38 cellular contexts compared by ENCODE assay signal in the genomic region with DNA sequence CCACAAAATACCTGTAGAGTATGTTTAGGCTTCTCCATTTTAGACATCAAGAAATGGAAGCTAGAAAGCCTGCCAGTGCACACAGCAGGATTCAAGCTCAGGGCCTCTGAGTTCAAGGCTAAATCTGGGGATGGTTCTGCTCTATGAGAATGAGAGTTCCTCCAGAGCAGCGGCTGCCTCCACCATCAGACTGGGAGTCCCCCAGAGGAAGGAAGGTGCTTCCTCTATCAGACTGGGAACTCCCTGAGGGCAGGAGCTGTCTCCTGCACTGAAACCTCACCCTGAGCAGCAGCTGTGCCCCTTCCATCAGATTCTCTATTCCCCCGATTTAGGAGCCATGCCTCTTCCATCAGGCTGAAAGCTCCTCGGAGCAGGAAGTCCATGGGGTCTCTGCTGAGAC. TPM values are rescaled to one million over a fixed set of nuclear protein-coding genes. Genes with fewer than 3 reads are reported as not detected.
"Had no signal": no experiment of that assay in that cellular context is flagged by ENCODE, and none has a peak within 500 bp of the region (broad histone marks: within the 10 kb centered on the region; RNA-seq: fewer than 3 reads in every experiment).

No MANE protein-coding gene starts in this region.

- H3K36me3 ChIP-seq: adrenal gland, brain microvascular endothelial cell, breast epithelium had no signal

- H3K27me3 ChIP-seq: adrenal gland, body of pancreas, breast epithelium had no signal

- DNase-seq: activated B cell treated with CpG ODN at 0.5 μM for 24 hours; activated CD4-positive, alpha-beta memory T cell treated with anti-CD3 and anti-CD28 coated beads for 36 hours; activated CD4-positive, alpha-beta T cell treated with anti-CD3 and anti-CD28 coated beads for 4 hours; activated CD4-positive, alpha-beta T cell treated with anti-CD3 and anti-CD28 coated beads, Interleukin-2, amount 10 ng/mL, durations not matched to agents 24 days and 14 days; activated CD4-positive, alpha-beta T cell treated with anti-CD3 and anti-CD28 coated beads, Interleukin-2, amount 50 U/mL, for 1 hour; activated CD4-positive, alpha-beta T cell treated with anti-CD3 and anti-CD28 coated beads, Interleukin-2, amount 50 U/mL, for 4 hours; activated CD4-positive, CD25-positive, alpha-beta regulatory T cell treated with anti-CD3 and anti-CD28 coated beads, Interleukin-2, amount 50 U/mL, for 72 hours; activated CD8-positive, alpha-beta memory T cell treated with anti-CD3 and anti-CD28 coated beads, Interleukin-2, amount 50 U/mL, for 4 hours; activated CD8-positive, alpha-beta T cell treated with anti-CD3 and anti-CD28 coated beads for 36 hours; activated effector memory CD4-positive, alpha-beta T cell treated with anti-CD3 and anti-CD28 coated beads, Interleukin-2, amount 50 U/mL, for 16 hours; activated gamma-delta T cell treated with Interleukin-2 at 50 U/mL for 16 hours; activated naive CD4-positive, alpha-beta T cell; activated naive CD4-positive, alpha-beta T cell treated with anti-CD3 and anti-CD28 coated beads for 36 hours; activated naive CD4-positive, alpha-beta T cell treated with anti-CD3 and anti-CD28 coated beads, Interleukin-2, amount 50 U/mL, for 16 hours; activated naive CD8-positive, alpha-beta T cell treated with anti-CD3 and anti-CD28 coated beads for 36 hours; activated T-cell treated with anti-CD3 and anti-CD28 coated beads for 4 hours; activated T-cell treated with anti-CD3 and anti-CD28 coated beads, Interleukin-2, amount 50 U/mL, for 1 hour; activated T-cell treated with anti-CD3 and anti-CD28 coated beads, Interleukin-2, amount 50 U/mL, for 4 hours; activated T-cell treated with anti-CD3 and anti-CD28 coated beads, Interleukin-2, amount 50 U/mL, for 72 hours; adrenal gland; amniotic stem cell; body of pancreas; brain microvascular endothelial cell; central memory CD4-positive, alpha-beta T cell; T-helper 1 cell; T-helper 2 cell; T-helper 9 cell had no signal

- H3K4me3 ChIP-seq: adrenal gland, body of pancreas, breast epithelium had no signal

- H3K27ac ChIP-seq: adrenal gland, body of pancreas, brain microvascular endothelial cell, breast epithelium, VCaP had no signal

- H3K27me3 Mint-ChIP-seq: activated B cell treated with CpG ODN at 0.5 μM for 24 hours had no signal

- H3K27ac Mint-ChIP-seq: activated B cell treated with CpG ODN at 0.5 μM for 24 hours; activated CD4-positive, alpha-beta memory T cell treated with anti-CD3 and anti-CD28 coated beads for 36 hours; activated CD4-positive, alpha-beta T cell treated with anti-CD3 and anti-CD28 coated beads, Interleukin-2, amount 10 ng/mL, durations not matched to agents 24 days and 14 days; activated CD8-positive, alpha-beta T cell treated with anti-CD3 and anti-CD28 coated beads for 36 hours; activated naive CD4-positive, alpha-beta T cell treated with anti-CD3 and anti-CD28 coated beads for 36 hours; activated naive CD8-positive, alpha-beta T cell treated with anti-CD3 and anti-CD28 coated beads for 36 hours; activated T-cell treated with anti-CD3 and anti-CD28 coated beads, Interleukin-2, amount 50 U/mL, for 72 hours; activated T-helper 1 cell treated with anti-CD3 and anti-CD28 coated beads, Interleukin-12 subunit alpha, Interleukin-12 subunit beta, Interleukin-2, Interleukin-4 antibody, amounts not matched to agents 30 ng/mL and 10 ng/mL and 1 ng/mL, durations not matched to agents 14 hours and 24 hours and 36 hours; activated T-helper 17 cell treated with anti-CD3 and anti-CD28 coated beads, Interleukin-2, amount 50 U/mL, for 72 hours; T-helper 1 cell treated with Interleukin-12 subunit alpha and Interleukin-12 subunit beta and Interleukin-4 antibody, amounts not matched to agents 30 μg/mL and 1 μg/mL, for 36 hours; T-helper 2 cell treated with Interferon-gamma antibody and Interleukin-4, amounts not matched to agents 5 μg/mL and 100 μg/mL, for 36 hours had no signal

- ATAC-seq: activated CD8-positive, alpha-beta T cell treated with anti-CD3 and anti-CD28 coated beads for 36 hours; activated naive CD4-positive, alpha-beta T cell treated with anti-CD3 and anti-CD28 coated beads, Interleukin-2, amount 50 U/mL, for 72 hours; activated T-cell treated with anti-CD3 and anti-CD28 coated beads, Interleukin-2, amount 50 U/mL, for 4 hours; activated T-cell treated with anti-CD3 and anti-CD28 coated beads, Interleukin-2, amount 50 U/mL, for 72 hours; activated T-helper 17 cell treated with anti-CD3 and anti-CD28 coated beads, Interleukin-2, amount 50 U/mL, for 72 hours; body of pancreas had no signal

- H3K4me1 Mint-ChIP-seq: activated CD4-positive, alpha-beta T cell treated with anti-CD3 and anti-CD28 coated beads, Interleukin-2, amount 10 ng/mL, durations not matched to agents 24 days and 14 days; activated naive CD8-positive, alpha-beta T cell treated with anti-CD3 and anti-CD28 coated beads for 36 hours; activated T-helper 17 cell treated with anti-CD3 and anti-CD28 coated beads, Interleukin-2, amount 50 U/mL, for 72 hours had no signal

- H3K4me3 Mint-ChIP-seq: activated B cell treated with CpG ODN at 0.5 μM for 24 hours; activated CD4-positive, alpha-beta memory T cell treated with anti-CD3 and anti-CD28 coated beads for 36 hours; activated CD4-positive, alpha-beta T cell treated with anti-CD3 and anti-CD28 coated beads, Interleukin-2, amount 10 ng/mL, durations not matched to agents 24 days and 14 days; activated CD8-positive, alpha-beta T cell treated with anti-CD3 and anti-CD28 coated beads for 36 hours; activated naive CD4-positive, alpha-beta T cell treated with anti-CD3 and anti-CD28 coated beads for 36 hours; activated naive CD8-positive, alpha-beta T cell treated with anti-CD3 and anti-CD28 coated beads for 36 hours; activated T-cell treated with anti-CD3 and anti-CD28 coated beads, Interleukin-2, amount 50 U/mL, for 4 hours; activated T-cell treated with anti-CD3 and anti-CD28 coated beads, Interleukin-2, amount 50 U/mL, for 72 hours; activated T-helper 1 cell treated with anti-CD3 and anti-CD28 coated beads, Interleukin-12 subunit alpha, Interleukin-12 subunit beta, Interleukin-2, Interleukin-4 antibody, amounts not matched to agents 30 ng/mL and 10 ng/mL and 1 ng/mL, durations not matched to agents 14 hours and 24 hours and 36 hours; activated T-helper 17 cell treated with anti-CD3 and anti-CD28 coated beads, Interleukin-2, amount 50 U/mL, for 72 hours; T-helper 1 cell treated with Interleukin-12 subunit alpha and Interleukin-12 subunit beta and Interleukin-4 antibody, amounts not matched to agents 30 μg/mL and 1 μg/mL, for 36 hours; T-helper 2 cell treated with Interferon-gamma antibody and Interleukin-4, amounts not matched to agents 5 μg/mL and 100 μg/mL, for 36 hours had no signal

- H3K9me3 ChIP-seq: adrenal gland, body of pancreas, breast epithelium had no signal

- H3K9me3 Mint-ChIP-seq: activated B cell treated with CpG ODN at 0.5 μM for 24 hours; activated CD4-positive, alpha-beta memory T cell treated with anti-CD3 and anti-CD28 coated beads for 36 hours; activated CD4-positive, alpha-beta T cell treated with anti-CD3 and anti-CD28 coated beads, Interleukin-2, amount 10 ng/mL, durations not matched to agents 24 days and 14 days; activated CD8-positive, alpha-beta T cell treated with anti-CD3 and anti-CD28 coated beads for 36 hours; activated naive CD4-positive, alpha-beta T cell treated with anti-CD3 and anti-CD28 coated beads for 36 hours; activated naive CD4-positive, alpha-beta T cell treated with anti-CD3 and anti-CD28 coated beads, Interleukin-2, amount 50 U/mL, for 72 hours; activated naive CD8-positive, alpha-beta T cell treated with anti-CD3 and anti-CD28 coated beads for 36 hours; activated T-cell treated with anti-CD3 and anti-CD28 coated beads, Interleukin-2, amount 50 U/mL, for 4 hours; activated T-cell treated with anti-CD3 and anti-CD28 coated beads, Interleukin-2, amount 50 U/mL, for 72 hours; activated T-helper 1 cell treated with anti-CD3 and anti-CD28 coated beads, Interleukin-12 subunit alpha, Interleukin-12 subunit beta, Interleukin-2, Interleukin-4 antibody, amounts not matched to agents 30 ng/mL and 10 ng/mL and 1 ng/mL, durations not matched to agents 14 hours and 24 hours and 36 hours; activated T-helper 17 cell treated with anti-CD3 and anti-CD28 coated beads, Interleukin-2, amount 50 U/mL, for 72 hours; T-helper 1 cell treated with Interleukin-12 subunit alpha and Interleukin-12 subunit beta and Interleukin-4 antibody, amounts not matched to agents 30 μg/mL and 1 μg/mL, for 36 hours; T-helper 2 cell treated with Interferon-gamma antibody and Interleukin-4, amounts not matched to agents 5 μg/mL and 100 μg/mL, for 36 hours had no signal

- H3K36me3 Mint-ChIP-seq: activated CD4-positive, alpha-beta memory T cell treated with anti-CD3 and anti-CD28 coated beads for 36 hours; activated naive CD4-positive, alpha-beta T cell treated with anti-CD3 and anti-CD28 coated beads, Interleukin-2, amount 50 U/mL, for 72 hours; activated naive CD8-positive, alpha-beta T cell treated with anti-CD3 and anti-CD28 coated beads for 36 hours had no signal

- H3K4me1 ChIP-seq: adrenal gland, body of pancreas, breast epithelium had no signal

RNA-seq across cellular contexts. Expression of gene PLA2G5, which starts 20.1 kb away (rescaled TPM):
- total RNA-seq: activated B cell treated with CpG ODN at 0.5 μM for 24 hours; activated CD4-positive, alpha-beta memory T cell treated with anti-CD3 and anti-CD28 coated beads for 36 hours; activated CD4-positive, alpha-beta T cell treated with anti-CD3 and anti-CD28 coated beads, Interleukin-2, amount 10 ng/mL, durations not matched to agents 24 days and 14 days; activated CD8-positive, alpha-beta memory T cell treated with anti-CD3 and anti-CD28 coated beads for 36 hours; activated CD8-positive, alpha-beta T cell treated with anti-CD3 and anti-CD28 coated beads for 36 hours; activated naive CD4-positive, alpha-beta T cell treated with anti-CD3 and anti-CD28 coated beads for 36 hours; activated naive CD4-positive, alpha-beta T cell treated with anti-CD3 and anti-CD28 coated beads, Interleukin-2, amount 50 U/mL, for 72 hours; activated naive CD8-positive, alpha-beta T cell treated with anti-CD3 and anti-CD28 coated beads for 36 hours; activated T-cell treated with anti-CD3 and anti-CD28 coated beads, Interleukin-2, amount 50 U/mL, for 4 hours; activated T-cell treated with anti-CD3 and anti-CD28 coated beads, Interleukin-2, amount 50 U/mL, for 72 hours; activated T-helper 1 cell treated with anti-CD3 and anti-CD28 coated beads, Interleukin-12 subunit alpha, Interleukin-12 subunit beta, Interleukin-2, Interleukin-4 antibody, amounts not matched to agents 30 ng/mL and 10 ng/mL and 1 ng/mL, durations not matched to agents 14 hours and 24 hours and 36 hours; activated T-helper 17 cell treated with anti-CD3 and anti-CD28 coated beads, Interleukin-2, amount 50 U/mL, for 72 hours; astrocyte had no signal

RNA-seq across cellular contexts. Expression of gene PLA2G2D, which starts 29.2 kb away (rescaled TPM):
- total RNA-seq: activated CD4-positive, alpha-beta T cell treated with anti-CD3 and anti-CD28 coated beads, Interleukin-2, amount 10 ng/mL, durations not matched to agents 24 days and 14 days; activated CD8-positive, alpha-beta memory T cell treated with anti-CD3 and anti-CD28 coated beads for 36 hours; activated CD8-positive, alpha-beta T cell treated with anti-CD3 and anti-CD28 coated beads for 36 hours; activated naive CD4-positive, alpha-beta T cell treated with anti-CD3 and anti-CD28 coated beads, Interleukin-2, amount 50 U/mL, for 72 hours; activated naive CD8-positive, alpha-beta T cell treated with anti-CD3 and anti-CD28 coated beads for 36 hours; activated T-cell treated with anti-CD3 and anti-CD28 coated beads, Interleukin-2, amount 50 U/mL, for 4 hours; activated T-cell treated with anti-CD3 and anti-CD28 coated beads, Interleukin-2, amount 50 U/mL, for 72 hours; activated T-helper 1 cell treated with anti-CD3 and anti-CD28 coated beads, Interleukin-12 subunit alpha, Interleukin-12 subunit beta, Interleukin-2, Interleukin-4 antibody, amounts not matched to agents 30 ng/mL and 10 ng/mL and 1 ng/mL, durations not matched to agents 14 hours and 24 hours and 36 hours; activated T-helper 17 cell treated with anti-CD3 and anti-CD28 coated beads, Interleukin-2, amount 50 U/mL, for 72 hours; adrenal gland; astrocyte; body of pancreas; cardiac septum had no signal

RNA-seq across cellular contexts. Expression of gene PLA2G2F, which starts 49.0 kb away (rescaled TPM):
- total RNA-seq: activated B cell treated with CpG ODN at 0.5 μM for 24 hours; activated CD4-positive, alpha-beta memory T cell treated with anti-CD3 and anti-CD28 coated beads for 36 hours; activated CD4-positive, alpha-beta T cell treated with anti-CD3 and anti-CD28 coated beads, Interleukin-2, amount 10 ng/mL, durations not matched to agents 24 days and 14 days; activated CD8-positive, alpha-beta memory T cell treated with anti-CD3 and anti-CD28 coated beads for 36 hours; activated CD8-positive, alpha-beta T cell treated with anti-CD3 and anti-CD28 coated beads for 36 hours; activated naive CD4-positive, alpha-beta T cell treated with anti-CD3 and anti-CD28 coated beads for 36 hours; activated naive CD4-positive, alpha-beta T cell treated with anti-CD3 and anti-CD28 coated beads, Interleukin-2, amount 50 U/mL, for 72 hours; activated naive CD8-positive, alpha-beta T cell treated with anti-CD3 and anti-CD28 coated beads for 36 hours; activated T-cell treated with anti-CD3 and anti-CD28 coated beads, Interleukin-2, amount 50 U/mL, for 4 hours; activated T-cell treated with anti-CD3 and anti-CD28 coated beads, Interleukin-2, amount 50 U/mL, for 72 hours; activated T-helper 1 cell treated with anti-CD3 and anti-CD28 coated beads, Interleukin-12 subunit alpha, Interleukin-12 subunit beta, Interleukin-2, Interleukin-4 antibody, amounts not matched to agents 30 ng/mL and 10 ng/mL and 1 ng/mL, durations not matched to agents 14 hours and 24 hours and 36 hours; activated T-helper 17 cell treated with anti-CD3 and anti-CD28 coated beads, Interleukin-2, amount 50 U/mL, for 72 hours; adrenal gland; aorta; body of pancreas; breast epithelium; cardiac septum had no signal
